ENCODE assay signal across 8 cellular contexts in genomic region chr13:20567881-20568528, GRCh38. TPM values are rescaled to one million over a fixed set of nuclear protein-coding genes. Genes with fewer than 3 reads are reported as not detected.
DNase-seq lines count a peak whose midpoint lies in the region; ATAC-seq and TF ChIP-seq lines count a peak whose summit lies in the region.

No MANE protein-coding gene starts in this region.

- H3K9me3 ChIP-seq in T-helper 17 cell (ENCODE audit: control insufficient read depth, low read length, poor library complexity, severe bottlenecking) (no peaks in the 10 kb centered on the region), gastrocnemius medialis (no peaks in the 10 kb centered on the region)

- ATAC-seq in T-helper 17 cell, result no peak
- ATAC-seq in gastrocnemius medialis, result no peak
- no peak for ATAC-seq in GM18502 (IDR thresholded peaks at IDR 0.05; ENCODE audit: poor library complexity, unreplicated experiment)
- ATAC-seq in GM21447 (IDR thresholded peaks at IDR 0.05; ENCODE audit: unreplicated experiment), result no peak
- ATAC-seq in activated CD4-positive, CD25-positive, alpha-beta regulatory T cell treated with anti-CD3 and anti-CD28 coated beads, Interleukin-2, amount 50 U/mL, for 24 hours, result no peak

- H3K27ac Mint-ChIP-seq in T-helper 17 cell, result peak overlapping the region; percentile 93

- H3K27ac ChIP-seq in gastrocnemius medialis, result peak overlapping the region; percentile 91 to 96 (median 96)

- no peaks in the 10 kb centered on the region for H3K27me3 ChIP-seq in gastrocnemius medialis

- H3K27me3 Mint-ChIP-seq in T-helper 17 cell, result no peaks in the 10 kb centered on the region

- TF ChIP-seq CTCF in GM12875 (IDR thresholded peaks at IDR 0.05; ENCODE audit: borderline replicate concordance, insufficient read depth, low read depth, low read length) (no peak), fibroblast of the aortic adventitia (IDR thresholded peaks at IDR 0.05; ENCODE audit: insufficient read depth, low read length) (no peak), gastrocnemius medialis (IDR thresholded peaks at IDR 0.05 in 4 of 5, conservative IDR thresholded peaks at IDR 0.05 in 1 of 5) (no peak)

- peak overlapping the region; percentile 63 for H3K4me3 ChIP-seq in GM12875 (ENCODE audit: low read depth, low read length)
- H3K4me3 ChIP-seq in fibroblast of the aortic adventitia (ENCODE audit: low read depth, low read length), result peak overlapping the region; percentile 83
- peak overlapping the region; percentile 82 to 91 (median 88) for H3K4me3 ChIP-seq in gastrocnemius medialis

- DNase-seq in T-helper 17 cell, result no peak
- peak; percentile 29 for DNase-seq in fibroblast of the aortic adventitia (ENCODE audit: low read depth)
- DNase-seq in gastrocnemius medialis, result no peak
- DNase-seq in NOMO-1 treated with DMSO at 0.1 percent for 48 hours (lab: John Stamatoyannopoulos, UW; ENCODE audit: unreplicated experiment), result no peak

- no peaks in the 10 kb centered on the region for H3K36me3 ChIP-seq in gastrocnemius medialis

- H3K4me1 Mint-ChIP-seq in T-helper 17 cell, result peaks cover 10% of the 10 kb centered on the region

- in situ Hi-C loops in gastrocnemius medialis (cut with MboI; ENCODE audit: low sequenced_read_pairs in 4 of 4), result no loop called here

- intact Hi-C loops in gastrocnemius medialis (cut with DNase I; ENCODE audit: low total_unique reads), result loop anchor here (1.0 to 10.0 kb wide), 7 partner anchors 73 to 1037 kb away; partner anchors contain the start of genes EEF1AKMT1, IL17D, MICU2 and XPO4

- no peaks in the 10 kb centered on the region for H3K36me3 Mint-ChIP-seq in T-helper 17 cell (ENCODE audit: low read depth)

- peaks cover 9% of the 10 kb centered on the region in 2 donors for H3K4me1 ChIP-seq in gastrocnemius medialis

- H3K4me3 Mint-ChIP-seq in T-helper 17 cell, result peak overlapping the region; percentile 93

- no peak for TF ChIP-seq POLR2A in gastrocnemius medialis (IDR thresholded peaks at IDR 0.05)

RNA-seq across cellular contexts. Expression of gene IFT88, which starts 1.0 kb away (rescaled TPM):
- total RNA-seq in T-helper 17 cell, result 1 to 10 TPM; 7.0 to 9.3 TPM
- 21.1 TPM in 2 replicates for total RNA-seq in fibroblast of the aortic adventitia (ENCODE audit: low replicate concordance)
- 1 to 10 TPM; 3.5 to 9.4 (median 4.5) TPM for total RNA-seq in gastrocnemius medialis

RNA-seq across cellular contexts. Expression of gene CRYL1, which starts 42.3 kb away (rescaled TPM):
- total RNA-seq in T-helper 17 cell (10 to 100 TPM; 17.1 to 18.1 TPM), fibroblast of the aortic adventitia (ENCODE audit: low replicate concordance) (14.2 and 21.3 TPM in 2 replicates), gastrocnemius medialis (10 to 100 TPM; 11.0 to 17.4 (median 15.7) TPM)
